10 cellular contexts compared by ENCODE assay signal in genomic region chr15:62758126-62758951, GRCh38.
A peak's percentile ranks its signal among the peaks of the same experiment; 100 is the strongest.
DNase-seq lines count a peak whose midpoint lies in the region; FAIRE-seq and TF ChIP-seq lines count a peak whose summit lies in the region.
"Had no signal": no experiment of that assay in that cellular context is flagged by ENCODE, and none has a peak within 500 bp of the region (broad histone marks: within the 10 kb centered on the region; RNA-seq: fewer than 3 reads in every experiment).

No MANE protein-coding gene starts in this region.

- H3K27ac ChIP-seq in kidney (ENCODE audit: low read depth in 2 of 2, low read length in 2 of 2) (peak overlapping the region; percentile 84 to 85), subcutaneous abdominal adipose tissue (ENCODE audit: low read depth, low read length) (peak overlapping the region; percentile 87)

- intact Hi-C loops in kidney (cut with DNase I): no loop called here

- H3K36me3 ChIP-seq in kidney (ENCODE audit: control insufficient read depth in 1 of 2, insufficient read depth in 2 of 2, low read length in 2 of 2): peaks cover 5 to 28% of the 10 kb centered on the region in 2 donors
- H3K36me3 ChIP-seq in subcutaneous abdominal adipose tissue (ENCODE audit: control insufficient read depth in 5 of 5, insufficient read depth in 5 of 5, low read length in 5 of 5): peaks cover 13 to 62% (median 53%) of the 10 kb centered on the region in 5 donors

- peak; percentile 51 for DNase-seq in HPDE6-E6E7 (ENCODE audit: extremely low spot score)
- DNase-seq in cardiac fibroblast (ENCODE audit: low read depth in 2 of 2): peak; percentile 91
- no peak for DNase-seq in kidney
- DNase-seq in NCI-H2196 (lab: John Stamatoyannopoulos, UW; ENCODE audit: unreplicated experiment): no peak
- DNase-seq in activated naive CD4-positive, alpha-beta T cell (lab: John Stamatoyannopoulos, UW): no peak
- no peak for DNase-seq in activated CD4-positive, alpha-beta T cell treated with anti-CD3 and anti-CD28 coated beads for 1 hour
- DNase-seq in HT-29 (ENCODE audit: low spot score): no peak
- DNase-seq: mesendoderm, MV-4-11 had no signal

- H3K27me3 ChIP-seq in subcutaneous abdominal adipose tissue (ENCODE audit: control insufficient read depth in 5 of 5, insufficient read depth in 4 of 5, low read length in 5 of 5): no peaks in the 10 kb centered on the region

- H3K9ac ChIP-seq in kidney (ENCODE audit: low read length in 2 of 2) (peak overlapping the region in 1 of 2 donors; percentile 83), subcutaneous abdominal adipose tissue (ENCODE audit: low read length in 5 of 5) (peak overlapping the region in 3 of 5 donors; percentile 1 to 68 (median 40))

- FAIRE-seq in kidney (lab: Jason Lieb, UNC): no peak

- H3K4me1 ChIP-seq in kidney (ENCODE audit: control insufficient read depth in 1 of 2, insufficient read depth in 1 of 2, low read depth in 1 of 2, low read length in 2 of 2): peaks cover 21 to 33% of the 10 kb centered on the region in 2 donors
- peaks cover 0 to 27% (median 16%) of the 10 kb centered on the region in 5 donors for H3K4me1 ChIP-seq in subcutaneous abdominal adipose tissue (ENCODE audit: control insufficient read depth in 5 of 5, insufficient read depth in 5 of 5, low read length in 5 of 5)

- no peak for TF ChIP-seq CTCF in cardiac fibroblast (IDR thresholded peaks at IDR 0.05; ENCODE audit: low read depth, low read length)
- TF ChIP-seq CTCF in kidney (IDR thresholded peaks at IDR 0.05; ENCODE audit: borderline replicate concordance, extremely low read depth, insufficient read depth): no peak

- no peak overlapping the region for H3K4me3 ChIP-seq in cardiac fibroblast (replicated peaks in 1 of 2; ENCODE audit: low read depth in 2 of 2, low read length in 2 of 2)
- peak overlapping the region; percentile 61 to 65 for H3K4me3 ChIP-seq in kidney (ENCODE audit: low read length in 2 of 2)
- peak overlapping the region in 2 of 5 donors; percentile 9 to 17 for H3K4me3 ChIP-seq in subcutaneous abdominal adipose tissue (ENCODE audit: low read depth in 1 of 5, low read length in 5 of 5)

- H3K9me3 ChIP-seq in kidney (ENCODE audit: control insufficient read depth in 1 of 2, low read length in 2 of 2): no peaks in the 10 kb centered on the region
- H3K9me3 ChIP-seq in subcutaneous abdominal adipose tissue (ENCODE audit: control insufficient read depth in 5 of 5, low read length in 5 of 5): no peaks in the 10 kb centered on the region

Comparison
In these comparisons a context has a peak if more than half of its experiments do, and no peak if none do; other contexts are left out.
1. DNase-seq: peak in HPDE6-E6E7 (single experiment) and cardiac fibroblast (2 of 2); none in kidney (single experiment), NCI-H2196 (single experiment), activated naive CD4-positive, alpha-beta T cell (0 of 4), activated CD4-positive, alpha-beta T cell treated with anti-CD3 and anti-CD28 coated beads for 1 hour (single experiment) and HT-29 (single experiment).
2. H3K4me3 ChIP-seq: peak in kidney (2 of 2); none in cardiac fibroblast (0 of 2).